18 cellular contexts compared by ENCODE assay signal in the genomic region with DNA sequence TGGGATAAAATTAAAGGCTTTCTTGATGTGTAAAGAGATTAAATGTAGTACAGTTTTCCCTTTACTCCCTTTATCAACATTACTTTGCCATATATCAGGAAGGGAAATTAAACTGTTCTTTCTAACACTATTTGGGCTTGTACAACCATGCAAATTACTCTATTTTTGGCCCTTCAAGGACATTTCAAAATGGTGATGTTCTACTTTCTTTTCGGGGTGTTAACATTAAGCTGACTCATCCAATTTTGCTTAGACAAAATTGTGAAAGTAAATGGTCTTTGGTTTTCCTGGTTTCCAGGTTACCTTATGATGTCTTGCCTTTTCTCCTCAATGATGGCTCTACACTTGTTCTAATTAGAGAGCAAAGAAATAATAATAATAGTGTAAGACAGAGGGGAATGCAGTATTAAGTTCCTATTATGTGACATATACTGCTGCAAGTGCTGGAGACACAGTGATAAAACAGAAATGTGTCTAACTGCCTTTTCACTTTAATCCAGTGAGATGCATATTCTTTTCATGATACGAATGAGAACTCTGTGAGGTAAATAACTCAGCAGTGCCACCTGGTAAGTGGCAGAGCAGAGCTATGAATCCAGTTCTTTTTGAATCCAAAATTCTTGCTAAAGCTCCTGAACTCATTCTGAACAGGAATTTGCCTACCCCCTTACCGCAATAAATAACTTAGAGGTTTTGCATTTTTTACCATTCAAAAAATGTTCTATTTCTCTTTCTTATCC. TPM values are rescaled to one million over a fixed set of nuclear protein-coding genes. Genes with fewer than 3 reads are reported as not detected.
DNase-seq lines count a peak whose midpoint lies in the region; ATAC-seq, FAIRE-seq and TF ChIP-seq lines count a peak whose summit lies in the region.
"Had no signal": no experiment of that assay in that cellular context is flagged by ENCODE, and none has a peak within 500 bp of the region (broad histone marks: within the 10 kb centered on the region; RNA-seq: fewer than 3 reads in every experiment).

No MANE protein-coding gene starts in this region.

- CTCF ChIA-PET in HepG2 (lab: Yijun Ruan, JAX; ENCODE audit: low intra/inter-chr PET ratio, low total read pairs): no interaction called here

- no peak overlapping the region for H2AFZ ChIP-seq in HepG2 (ENCODE audit: low read length)

- H4K20me1 ChIP-seq in HepG2 (ENCODE audit: insufficient read depth, low read length): no peaks in the 10 kb centered on the region

- no peak overlapping the region for H3K4me3 ChIP-seq in HepG2 (replicated peaks in 1 of 3; ENCODE audit: insufficient read depth in 1 of 3, low read depth in 2 of 3, low read length in 3 of 3)
- H3K4me3 ChIP-seq in aorta (ENCODE audit: low read length in 2 of 2): peak overlapping the region; percentile 36 to 48
- H3K4me3 ChIP-seq: cardiac muscle cell, suprapubic skin had no signal

- H3K36me3 Mint-ChIP-seq in activated T-helper 17 cell treated with anti-CD3 and anti-CD28 coated beads, Interleukin-2, amount 50 U/mL, for 72 hours (ENCODE audit: low read depth): no peaks in the 10 kb centered on the region
- H3K36me3 Mint-ChIP-seq: activated naive CD8-positive, alpha-beta T cell had no signal

- H3K4me3 Mint-ChIP-seq in activated T-helper 17 cell treated with anti-CD3 and anti-CD28 coated beads, Interleukin-2, amount 50 U/mL, for 72 hours: peak overlapping the region; percentile 14
- H3K4me3 Mint-ChIP-seq: activated naive CD8-positive, alpha-beta T cell had no signal

- H3K9me3 Mint-ChIP-seq in activated T-helper 17 cell treated with anti-CD3 and anti-CD28 coated beads, Interleukin-2, amount 50 U/mL, for 72 hours: no peaks in the 10 kb centered on the region

- no peaks in the 10 kb centered on the region for H3K36me3 ChIP-seq in HepG2 (replicated peaks in 1 of 2; ENCODE audit: control insufficient read depth in 1 of 2, insufficient read depth in 2 of 2, low read length in 2 of 2)
- H3K36me3 ChIP-seq in aorta (ENCODE audit: control insufficient read depth in 1 of 2, insufficient read depth in 2 of 2, low read length in 1 of 2): no peaks in the 10 kb centered on the region
- H3K36me3 ChIP-seq: cardiac muscle cell, suprapubic skin had no signal

- no peak for TF ChIP-seq RAD21 in HepG2 (CRISPR knock-in tag; IDR thresholded peaks at IDR 0.05)

- WGBS in HepG2 (ENCODE audit: low lambda C conversion rate): 37% methylated on average over 3 of the region's 3 CpGs
- WGBS in aorta, 2 donors: 14 to 16% methylated on average over 3 of the region's 3 CpGs

- DNase-seq in HepG2 (ENCODE audit: low spot score) (no peak), aorta (no peak)
- DNase-seq: KBM-7, kidney, NCI-H1694, NCI-H526 treated with DMSO at 0.1 percent for 48 hours, posterior cingulate gyrus, T-helper 2 cell had no signal

- TF ChIP-seq EP300 in HepG2 (IDR thresholded peaks at IDR 0.05; ENCODE audit: low read depth in 2 of 2, low read length in 2 of 2) (no peak), HepG2 (CRISPR knock-in tag; IDR thresholded peaks at IDR 0.05; ENCODE audit: borderline replicate concordance) (no peak)

- H3K4me1 Mint-ChIP-seq in activated T-helper 17 cell treated with anti-CD3 and anti-CD28 coated beads, Interleukin-2, amount 50 U/mL, for 72 hours: no peaks in the 10 kb centered on the region

- in situ Hi-C loops in HepG2 (cut with HindIII; ENCODE audit: extremely low pct_ligation_motif_present, low pct_unique_long_range_greater_than_20kb): no loop called here

- peaks cover 5% of the 10 kb centered on the region for H3K27me3 Mint-ChIP-seq in activated T-helper 17 cell treated with anti-CD3 and anti-CD28 coated beads, Interleukin-2, amount 50 U/mL, for 72 hours

- TF ChIP-seq POLR2A in HepG2 (IDR thresholded peaks at IDR 0.05; ENCODE audit: insufficient read depth in 1 of 2, low read depth in 2 of 2, low read length in 2 of 2): no peak

- no peak overlapping the region for H3K4me2 ChIP-seq in HepG2 (ENCODE audit: low read depth, low read length)

- H3K9me3 ChIP-seq in HepG2 (ENCODE audit: low read length) (no peaks in the 10 kb centered on the region), aorta (ENCODE audit: control insufficient read depth, low read length) (no peaks in the 10 kb centered on the region)
- H3K9me3 ChIP-seq: suprapubic skin had no signal

- no peak overlapping the region for H3K9ac ChIP-seq in HepG2 (ENCODE audit: insufficient read depth, low read depth, low read length)

- no peak for FAIRE-seq in HepG2 (lab: Jason Lieb, UNC)
- FAIRE-seq: GM19239 had no signal

- ATAC-seq in HG02798 (IDR thresholded peaks at IDR 0.05; ENCODE audit: poor library complexity, unreplicated experiment) (peak; percentile 28), HepG2 (no peak), aorta (ENCODE audit: low FRiP score) (no peak), GM19455 (IDR thresholded peaks at IDR 0.05; ENCODE audit: unreplicated experiment) (no peak), GM18858 (IDR thresholded peaks at IDR 0.05; ENCODE audit: unreplicated experiment) (no peak), HG02852 (IDR thresholded peaks at IDR 0.05; ENCODE audit: unreplicated experiment) (no peak)
- no peak for ATAC-seq in activated T-helper 17 cell treated with anti-CD3 and anti-CD28 coated beads, Interleukin-2, amount 50 U/mL, for 72 hours (replicated peaks)

- H3K27ac ChIP-seq in HepG2 (ENCODE audit: extremely low read length, insufficient read depth, low read length): no peak overlapping the region
- no peak overlapping the region for H3K27ac ChIP-seq in aorta (ENCODE audit: low read depth in 1 of 2, low read length in 2 of 2)
- H3K27ac ChIP-seq: C4-2B, cardiac muscle cell, suprapubic skin had no signal

- H3K79me2 ChIP-seq in HepG2 (ENCODE audit: insufficient read depth, low read length): no peaks in the 10 kb centered on the region

- TF ChIP-seq CTCF in HepG2 (CRISPR knock-in tag; IDR thresholded peaks at IDR 0.05): no peak

- BruUV-seq in HepG2 (replicated peaks; lab: Mats Ljungman, UMichigan): no TSS peak

- H3K27ac Mint-ChIP-seq in activated T-helper 17 cell treated with anti-CD3 and anti-CD28 coated beads, Interleukin-2, amount 50 U/mL, for 72 hours: no peak overlapping the region
- H3K27ac Mint-ChIP-seq: activated naive CD8-positive, alpha-beta T cell had no signal

- POLR2A ChIA-PET in HepG2 (lab: Yijun Ruan, JAX): no interaction called here

- H3K4me1 ChIP-seq in HepG2 (ENCODE audit: insufficient read depth, low read length): no peaks in the 10 kb centered on the region
- H3K4me1 ChIP-seq in aorta (ENCODE audit: control insufficient read depth in 1 of 2, insufficient read depth in 2 of 2, low read length in 2 of 2): no peaks in the 10 kb centered on the region
- H3K4me1 ChIP-seq: suprapubic skin had no signal

- H3K27me3 ChIP-seq in HepG2 (ENCODE audit: control insufficient read depth in 1 of 2, insufficient read depth in 2 of 2, low read length in 2 of 2): no peaks in the 10 kb centered on the region
- no peaks in the 10 kb centered on the region for H3K27me3 ChIP-seq in aorta (ENCODE audit: control insufficient read depth in 1 of 2, insufficient read depth in 2 of 2, low read length in 1 of 2)
- H3K27me3 ChIP-seq: cardiac muscle cell, suprapubic skin had no signal

- intact Hi-C loops in HepG2 (cut with micrococcal nuclease; ENCODE audit: unreplicated experiment) (no loop called here), aorta (cut with DNase I) (no loop called here)

TF ChIP-seq in HepG2, 621 proteins besides CTCF, POLR2A, EP300 and RAD21:
- peak; percentile 91 for TF ChIP-seq MAFF (IDR thresholded peaks at IDR 0.05; ENCODE audit: low read depth, low read length)
- no peak for TF ChIP-seq ZNF329 (CRISPR knock-in tag; IDR thresholded peaks at IDR 0.05; ENCODE audit: low read depth)
- peak; percentile 91 to 93 for TF ChIP-seq MAFK (conservative IDR thresholded peaks at IDR 0.05 in 1 of 2, IDR thresholded peaks at IDR 0.05 in 1 of 2; ENCODE audit: low read length in 2 of 2)
- TF ChIP-seq MAFG (CRISPR knock-in tag; IDR thresholded peaks at IDR 0.05): no peak

RNA-seq across cellular contexts. Expression of a gene that starts 35.7 kb away (rescaled TPM):
- under 1 TPM; 0.58 to 0.65 TPM for total RNA-seq in activated T-helper 17 cell treated with anti-CD3 and anti-CD28 coated beads, Interleukin-2, amount 50 U/mL, for 72 hours
- total RNA-seq in HepG2 (2016; rRNA removed; fragmentation: Illumina TruSeq; extraction: Trizol): 0.44 and 0.53 TPM in 2 replicates
- 0.51 TPM in 1 of 2 replicates, not detected in the other for total RNA-seq in HepG2 (2016; cell fraction: cytosol; rRNA removed; fragmentation: Illumina TruSeq; extraction: Trizol; ENCODE audit: low read depth)
- 0.06 and 0.61 TPM in 2 replicates for total RNA-seq in HepG2 (2016; cell fraction: insoluble cytoplasmic fraction; rRNA removed; fragmentation: Illumina TruSeq; extraction: Trizol)
- 0.15 and 0.17 TPM in 2 replicates for total RNA-seq in HepG2 (2016; cell fraction: membrane; rRNA removed; fragmentation: Illumina TruSeq; extraction: Trizol)
- total RNA-seq in HepG2 (2016; cell fraction: nucleus; rRNA removed; fragmentation: Illumina TruSeq; extraction: Trizol): 0.43 and 1.3 TPM in 2 replicates
- polyA plus RNA-seq in HepG2 (2011; rRNA removed): 0.20 and 0.22 TPM in 2 replicates
- 0.03 and 0.05 TPM in 2 replicates for polyA plus RNA-seq in HepG2 (2011; cell fraction: cytosol; rRNA removed)
- polyA plus RNA-seq in HepG2 (2011; cell fraction: nucleus; rRNA removed): 0.16 and 0.35 TPM in 2 replicates
- polyA plus RNA-seq in HepG2 (2012): 1.8 and 2.2 TPM in 2 replicates
- not detected in 2 replicates for polyA plus RNA-seq in HepG2 (2016; cell fraction: cytosol; fragmentation: Illumina TruSeq; extraction: Trizol; ENCODE audit: low read depth)
- polyA plus RNA-seq in HepG2 (2016; cell fraction: insoluble cytoplasmic fraction; fragmentation: Illumina TruSeq; extraction: Trizol; ENCODE audit: low read depth): 0.08 and 0.11 TPM in 2 replicates
- polyA plus RNA-seq in HepG2 (2016; cell fraction: membrane; fragmentation: Illumina TruSeq; extraction: Trizol; ENCODE audit: low read depth): 0.10 TPM in 1 of 2 replicates, not detected in the other
- polyA plus RNA-seq in HepG2 (2016; cell fraction: nucleus; fragmentation: Illumina TruSeq; extraction: Trizol; ENCODE audit: insufficient read depth, low read depth): 0.07 and 0.12 TPM in 2 replicates
- 0.38 and 0.82 TPM in 2 replicates for polyA minus RNA-seq in HepG2 (2011; rRNA and poly(A)+ RNA removed; ENCODE audit: low replicate concordance)
- polyA minus RNA-seq in HepG2 (2011; cell fraction: cytosol; rRNA and poly(A)+ RNA removed): 0.89 and 1.4 TPM in 2 replicates
- polyA minus RNA-seq in HepG2 (2011; cell fraction: nucleus; rRNA and poly(A)+ RNA removed): 0.39 and 1.4 TPM in 2 replicates
- total RNA-seq in aorta: 100 to 1,000 TPM; 196 to 343 TPM
- polyA plus RNA-seq in aorta: 10 to 100 TPM; 24.9 to 74.7 TPM

Comparison
In these comparisons a context has a peak if more than half of its experiments do, and no peak if none do; other contexts are left out.
1. H3K4me3 ChIP-seq: peak in aorta (2 of 2); none in HepG2 (0 of 3).
2. RNA of a gene that starts 35.7 kb away (total RNA-seq): 196 to 343 TPM in aorta; 0.58 to 0.65 TPM in activated T-helper 17 cell treated with anti-CD3 and anti-CD28 coated beads, Interleukin-2, amount 50 U/mL, for 72 hours and 0.06 to 1.3 TPM in HepG2; every median in the first group is over 10 times any median in the second.